1 cellular context compared by ENCODE assay signal in the genomic region with DNA sequence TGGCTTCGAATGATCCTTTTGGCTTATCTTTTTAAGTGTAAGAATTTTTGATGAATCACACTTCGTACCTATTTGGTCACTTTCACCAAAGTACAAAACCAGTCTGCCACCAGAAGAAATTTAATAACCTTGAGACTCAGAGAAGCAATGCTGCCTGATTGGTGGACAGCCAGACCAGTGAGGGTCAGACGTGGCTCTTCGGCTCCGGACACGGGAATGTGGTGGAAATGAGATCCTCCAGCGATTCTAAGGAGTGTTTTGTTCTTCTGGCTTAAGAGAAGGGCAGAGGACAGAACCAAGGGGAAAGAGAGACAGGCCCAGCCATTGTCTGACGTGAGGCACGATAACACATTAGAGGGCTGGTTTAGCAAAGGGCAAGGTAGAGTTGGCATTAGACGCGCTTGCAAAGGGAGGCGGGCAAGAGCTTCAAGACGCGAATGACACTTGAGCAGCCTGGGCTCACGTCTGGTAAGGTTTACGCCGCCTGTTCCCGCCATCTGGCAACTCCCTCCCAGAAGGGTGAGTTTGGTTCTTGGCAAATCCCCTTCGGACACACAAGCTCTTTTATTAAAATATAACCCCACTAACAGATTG.
A peak's percentile ranks its signal among the peaks of the same experiment; 100 is the strongest.
TF ChIP-seq lines count a peak whose summit lies in the region.

No MANE protein-coding gene starts in this region.

TF ChIP-seq in WTC11, 78 proteins besides CTCF, POLR2A, EP300 and RAD21 (continued from another document):
- TF ChIP-seq, protein P1, sequence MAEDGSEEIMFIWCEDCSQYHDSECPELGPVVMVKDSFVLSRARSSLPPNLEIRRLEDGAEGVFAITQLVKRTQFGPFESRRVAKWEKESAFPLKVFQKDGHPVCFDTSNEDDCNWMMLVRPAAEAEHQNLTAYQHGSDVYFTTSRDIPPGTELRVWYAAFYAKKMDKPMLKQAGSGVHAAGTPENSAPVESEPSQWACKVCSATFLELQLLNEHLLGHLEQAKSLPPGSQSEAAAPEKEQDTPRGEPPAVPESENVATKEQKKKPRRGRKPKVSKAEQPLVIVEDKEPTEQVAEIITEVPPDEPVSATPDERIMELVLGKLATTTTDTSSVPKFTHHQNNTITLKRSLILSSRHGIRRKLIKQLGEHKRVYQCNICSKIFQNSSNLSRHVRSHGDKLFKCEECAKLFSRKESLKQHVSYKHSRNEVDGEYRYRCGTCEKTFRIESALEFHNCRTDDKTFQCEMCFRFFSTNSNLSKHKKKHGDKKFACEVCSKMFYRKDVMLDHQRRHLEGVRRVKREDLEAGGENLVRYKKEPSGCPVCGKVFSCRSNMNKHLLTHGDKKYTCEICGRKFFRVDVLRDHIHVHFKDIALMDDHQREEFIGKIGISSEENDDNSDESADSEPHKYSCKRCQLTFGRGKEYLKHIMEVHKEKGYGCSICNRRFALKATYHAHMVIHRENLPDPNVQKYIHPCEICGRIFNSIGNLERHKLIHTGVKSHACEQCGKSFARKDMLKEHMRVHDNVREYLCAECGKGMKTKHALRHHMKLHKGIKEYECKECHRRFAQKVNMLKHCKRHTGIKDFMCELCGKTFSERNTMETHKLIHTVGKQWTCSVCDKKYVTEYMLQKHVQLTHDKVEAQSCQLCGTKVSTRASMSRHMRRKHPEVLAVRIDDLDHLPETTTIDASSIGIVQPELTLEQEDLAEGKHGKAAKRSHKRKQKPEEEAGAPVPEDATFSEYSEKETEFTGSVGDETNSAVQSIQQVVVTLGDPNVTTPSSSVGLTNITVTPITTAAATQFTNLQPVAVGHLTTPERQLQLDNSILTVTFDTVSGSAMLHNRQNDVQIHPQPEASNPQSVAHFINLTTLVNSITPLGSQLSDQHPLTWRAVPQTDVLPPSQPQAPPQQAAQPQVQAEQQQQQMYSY (CRISPR knock-in tag; IDR thresholded peaks at IDR 0.05) = no peak
- peak; percentile 42; the same call in 1 of the 2 replicates for TF ChIP-seq NFE2L1 (CRISPR knock-in tag; IDR thresholded peaks at IDR 0.05)
- TF ChIP-seq, protein P2, sequence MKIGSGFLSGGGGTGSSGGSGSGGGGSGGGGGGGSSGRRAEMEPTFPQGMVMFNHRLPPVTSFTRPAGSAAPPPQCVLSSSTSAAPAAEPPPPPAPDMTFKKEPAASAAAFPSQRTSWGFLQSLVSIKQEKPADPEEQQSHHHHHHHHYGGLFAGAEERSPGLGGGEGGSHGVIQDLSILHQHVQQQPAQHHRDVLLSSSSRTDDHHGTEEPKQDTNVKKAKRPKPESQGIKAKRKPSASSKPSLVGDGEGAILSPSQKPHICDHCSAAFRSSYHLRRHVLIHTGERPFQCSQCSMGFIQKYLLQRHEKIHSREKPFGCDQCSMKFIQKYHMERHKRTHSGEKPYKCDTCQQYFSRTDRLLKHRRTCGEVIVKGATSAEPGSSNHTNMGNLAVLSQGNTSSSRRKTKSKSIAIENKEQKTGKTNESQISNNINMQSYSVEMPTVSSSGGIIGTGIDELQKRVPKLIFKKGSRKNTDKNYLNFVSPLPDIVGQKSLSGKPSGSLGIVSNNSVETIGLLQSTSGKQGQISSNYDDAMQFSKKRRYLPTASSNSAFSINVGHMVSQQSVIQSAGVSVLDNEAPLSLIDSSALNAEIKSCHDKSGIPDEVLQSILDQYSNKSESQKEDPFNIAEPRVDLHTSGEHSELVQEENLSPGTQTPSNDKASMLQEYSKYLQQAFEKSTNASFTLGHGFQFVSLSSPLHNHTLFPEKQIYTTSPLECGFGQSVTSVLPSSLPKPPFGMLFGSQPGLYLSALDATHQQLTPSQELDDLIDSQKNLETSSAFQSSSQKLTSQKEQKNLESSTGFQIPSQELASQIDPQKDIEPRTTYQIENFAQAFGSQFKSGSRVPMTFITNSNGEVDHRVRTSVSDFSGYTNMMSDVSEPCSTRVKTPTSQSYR (CRISPR knock-in tag; IDR thresholded peaks at IDR 0.05) = peak; percentile 59; the same call in 1 of the 2 replicates
